Comparison of ENCODE assay signal across 8 cellular contexts in genomic region chr21:27700974-27701614, GRCh38.
A peak's percentile ranks its signal among the peaks of the same experiment; 100 is the strongest.
DNase-seq lines count a peak whose midpoint lies in the region; ATAC-seq and TF ChIP-seq lines count a peak whose summit lies in the region.

No MANE protein-coding gene starts in this region.

- no peak overlapping the region for H3K27ac Mint-ChIP-seq in T-helper 17 cell

- ATAC-seq in GM19397 (IDR thresholded peaks at IDR 0.05; ENCODE audit: unreplicated experiment) (peak; percentile 61), T-helper 17 cell (peak; percentile 66), GM21515 (IDR thresholded peaks at IDR 0.05; ENCODE audit: unreplicated experiment) (no peak)

- H3K4me3 Mint-ChIP-seq in T-helper 17 cell: no peak overlapping the region

- H3K4me1 Mint-ChIP-seq in T-helper 17 cell: peaks cover 5% of the 10 kb centered on the region

- no peaks in the 10 kb centered on the region for H3K9me3 ChIP-seq in T-helper 17 cell (ENCODE audit: control insufficient read depth, low read length, poor library complexity, severe bottlenecking)

- H3K4me3 ChIP-seq in AG10803 (ENCODE audit: low read length): no peak overlapping the region
- H3K4me3 ChIP-seq in astrocyte of the spinal cord (ENCODE audit: low read depth, low read length): no peak overlapping the region
- no peak overlapping the region for H3K4me3 ChIP-seq in skeletal muscle cell (ENCODE audit: low read depth, low read length)

- TF ChIP-seq CTCF in AG10803 (conservative IDR thresholded peaks at IDR 0.05; ENCODE audit: low read length) (peak; percentile 83), astrocyte of the spinal cord (IDR thresholded peaks at IDR 0.05; ENCODE audit: low read depth, low read length) (peak; percentile 86)

- no peaks in the 10 kb centered on the region for H3K36me3 Mint-ChIP-seq in T-helper 17 cell (ENCODE audit: low read depth)

- DNase-seq in AG10803 (ENCODE audit: low read depth): peak; percentile 88
- peak; percentile 18 for DNase-seq in NCI-H128 (lab: John Stamatoyannopoulos, UW; ENCODE audit: unreplicated experiment)
- peak in 1 of 3 donors; percentile 22 for DNase-seq in T-helper 17 cell
- peak; percentile 88 for DNase-seq in astrocyte of the spinal cord (ENCODE audit: low read depth, low spot score)
- peak; percentile 72 to 77 for DNase-seq in hippocampal formation (lab: John Stamatoyannopoulos, UW)
- DNase-seq in skeletal muscle cell (ENCODE audit: low read depth): peak; percentile 49

- in situ Hi-C loops in astrocyte of the spinal cord (cut with HindIII; ENCODE audit: low sequenced_read_pairs): no loop called here

- peaks cover 12% of the 10 kb centered on the region for H3K27me3 Mint-ChIP-seq in T-helper 17 cell
